7 cellular contexts compared by ENCODE assay signal in the genomic region with DNA sequence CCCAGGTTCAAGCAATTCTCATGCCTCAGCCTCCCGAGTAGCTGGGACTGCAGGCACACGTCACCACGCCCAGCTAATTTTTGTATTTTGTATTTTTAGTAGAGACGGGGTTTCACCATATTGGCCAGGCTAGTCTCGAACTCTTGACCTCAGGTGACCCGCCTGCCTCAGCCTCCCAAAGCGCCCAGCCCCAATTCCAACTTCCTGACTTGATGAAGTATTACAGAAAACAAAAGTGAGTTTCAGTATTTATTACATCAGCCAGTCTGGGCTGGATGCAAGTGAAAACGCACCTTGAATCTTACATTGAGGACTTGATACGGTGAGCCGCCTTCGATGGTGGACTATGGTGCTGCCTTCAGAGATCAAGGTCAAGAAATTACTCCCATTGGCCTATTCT. TPM values are rescaled to one million over a fixed set of nuclear protein-coding genes. Genes with fewer than 3 reads are reported as not detected.
DNase-seq lines count a peak whose midpoint lies in the region; ATAC-seq, FAIRE-seq and TF ChIP-seq lines count a peak whose summit lies in the region.
"Not testable (repeated sequence)": the region's sequence is repeated elsewhere in the genome, so short reads cannot be mapped to it uniquely, and the experiment has no call there.

No MANE protein-coding gene starts in this region.

- not testable (repeated sequence) for H3K4me3 Mint-ChIP-seq in T-helper 17 cell; activated CD8-positive, alpha-beta T cell treated with anti-CD3 and anti-CD28 coated beads for 36 hours

- peak overlapping the region; percentile 73; the same call in 1 of the 2 replicates for H3K4me2 ChIP-seq in HCT116 (ENCODE audit: low read length)
- H3K4me2 ChIP-seq in GM12878 (ENCODE audit: control insufficient read depth, insufficient read depth) = not testable (repeated sequence)

- TF ChIP-seq EP300 in GM12878 (IDR thresholded peaks at IDR 0.05; ENCODE audit: borderline replicate concordance in 1 of 2, control insufficient read depth in 1 of 2, low read depth in 2 of 2, low read length in 2 of 2); transverse colon (IDR thresholded peaks at IDR 0.05; ENCODE audit: low read depth): not testable (repeated sequence)

- intact Hi-C loops in HCT116 (cut with micrococcal nuclease) = loop anchor here (10.0 kb wide), 1 partner anchor 107 kb away; no protein-coding TSS in a partner anchor
- intact Hi-C loops in activated CD8-positive, alpha-beta T cell treated with anti-CD3 and anti-CD28 coated beads for 36 hours (cut with micrococcal nuclease) = loop anchor here (5.0 kb wide), 1 partner anchor 64 kb away; no protein-coding TSS in a partner anchor
- intact Hi-C loops in GM12878 (cut with micrococcal nuclease; ENCODE audit: unreplicated experiment) = not testable (repeated sequence)
- intact Hi-C loops in transverse colon (cut with DNase I; ENCODE audit: low total_unique reads) = loop anchor here (5.0 kb wide), 1 partner anchor 64 kb away; no protein-coding TSS in a partner anchor

- not testable (repeated sequence) for H3K9ac ChIP-seq in HCT116 (ENCODE audit: low read length); GM12878 (ENCODE audit: control insufficient read depth, insufficient read depth, low read length); iPS-20b (ENCODE audit: low read depth, low read length); rectal smooth muscle tissue (ENCODE audit: low read length)

- WGBS in GM12878 (ENCODE audit: insufficient coverage, insufficient replicate concordance, low lambda C conversion rate, missing lambda C conversion rate) = 70% methylated on average over 11 of the region's 11 CpGs
- WGBS in transverse colon (ENCODE audit: low coverage in 1 of 2), 2 donors = 85 to 87% methylated on average over 3 to 11 of the region's 11 CpGs

- H3K27ac ChIP-seq in HCT116 (ENCODE audit: low read depth, low read length) = peak overlapping the region; percentile 86
- peak overlapping the region; percentile 69; the same call in 1 of the 2 replicates for H3K27ac ChIP-seq in GM12878 (ENCODE audit: control insufficient read depth, insufficient read depth)
- H3K27ac ChIP-seq in iPS-20b (ENCODE audit: low read length) = peak overlapping the region; percentile 32
- H3K27ac ChIP-seq in rectal smooth muscle tissue (ENCODE audit: low read depth, low read length) = peak overlapping the region; percentile 15
- H3K27ac ChIP-seq in transverse colon = peak overlapping the region; percentile 99 to 100 (median 100)

- DNase-seq in HCT116 (ENCODE audit: low read depth, low spot score); T-helper 17 cell; activated CD8-positive, alpha-beta T cell treated with anti-CD3 and anti-CD28 coated beads for 36 hours; GM12878 (ENCODE audit: low read depth, low spot score); transverse colon: not testable (repeated sequence)

- RAD21 ChIA-PET in HCT116 (lab: Charles Lee; ENCODE audit: low non-redundant PET in 1 of 2, low total read pairs in 2 of 2, uncharacterized antibody in 2 of 2, unreplicated experiment in 2 of 2) = not testable (repeated sequence)
- RAD21 ChIA-PET in GM12878 (lab: Charles Lee; ENCODE audit: unreplicated experiment) = interaction anchor here (1.0 to 5.6 kb wide), 6 partner anchors 26 to 108 kb away, joined by 5 to 60 read pairs (median 8); no protein-coding TSS in a partner anchor

- not testable (repeated sequence) for FAIRE-seq in GM12878 (lab: Jason Lieb, UNC)

- not testable (repeated sequence) for H3K27me3 ChIP-seq in HCT116 (ENCODE audit: insufficient read depth, low read length); GM12878 (replicated peaks in 1 of 2; ENCODE audit: control insufficient read depth in 2 of 2, insufficient read depth in 2 of 2, low read length in 1 of 2); iPS-20b (ENCODE audit: insufficient read depth, low read length); rectal smooth muscle tissue (ENCODE audit: control insufficient read depth, insufficient read depth, low read length); transverse colon

- H3K4me3 ChIP-seq in HCT116 (replicated peaks in 1 of 2; ENCODE audit: low read depth in 1 of 2, low read length in 2 of 2); GM12878; iPS-20b (ENCODE audit: low read length); rectal smooth muscle tissue (ENCODE audit: low read length); transverse colon: not testable (repeated sequence)

- H3K4me1 ChIP-seq in HCT116 (ENCODE audit: control insufficient read depth in 1 of 2, insufficient read depth in 2 of 2, low read length in 2 of 2) = peaks cover 59 to 62% of the 10 kb centered on the region in 2 experiments
- H3K4me1 ChIP-seq in GM12878 (ENCODE audit: control insufficient read depth, insufficient read depth, low read length) = peaks cover 49% of the 10 kb centered on the region
- peaks cover 22% of the 10 kb centered on the region for H3K4me1 ChIP-seq in iPS-20b (ENCODE audit: insufficient read depth, low read length)
- H3K4me1 ChIP-seq in rectal smooth muscle tissue (ENCODE audit: control insufficient read depth, insufficient read depth, low read length) = peaks cover 14% of the 10 kb centered on the region
- peaks cover 30 to 49% (median 46%) of the 10 kb centered on the region in 4 donors for H3K4me1 ChIP-seq in transverse colon

- H3K9me2 ChIP-seq in HCT116 (ENCODE audit: insufficient read depth) = not testable (repeated sequence)

- not testable (repeated sequence) for BruUV-seq in HCT116 (replicated peaks; lab: Mats Ljungman, UMichigan); GM12878 (replicated peaks; lab: Mats Ljungman, UMichigan)

- H2AFZ ChIP-seq in HCT116 (ENCODE audit: low read depth, low read length, poor library complexity, severe bottlenecking); GM12878 (ENCODE audit: control insufficient read depth, low read depth, low read length): not testable (repeated sequence)

- H3K9me3 Mint-ChIP-seq in activated CD8-positive, alpha-beta T cell treated with anti-CD3 and anti-CD28 coated beads for 36 hours = not testable (repeated sequence)

- H3K36me3 Mint-ChIP-seq in T-helper 17 cell (ENCODE audit: low read depth) = not testable (repeated sequence)
- peaks cover 19% of the 10 kb centered on the region for H3K36me3 Mint-ChIP-seq in activated CD8-positive, alpha-beta T cell treated with anti-CD3 and anti-CD28 coated beads for 36 hours (ENCODE audit: low read depth)

- TF ChIP-seq CTCF in HCT116 (IDR thresholded peaks at IDR 0.05 in 2 of 3, conservative IDR thresholded peaks at IDR 0.05 in 1 of 3; ENCODE audit: borderline replicate concordance in 1 of 3, insufficient read depth in 1 of 3, low read depth in 2 of 3, low read length in 2 of 3); activated CD8-positive, alpha-beta T cell treated with anti-CD3 and anti-CD28 coated beads for 36 hours (IDR thresholded peaks at IDR 0.05); GM12878 (IDR thresholded peaks at IDR 0.05 in 2 of 3, conservative IDR thresholded peaks at IDR 0.05 in 1 of 3; ENCODE audit: control insufficient read depth in 2 of 3, extremely low read depth in 1 of 3, insufficient read depth in 1 of 3, low read depth in 3 of 3, low read length in 3 of 3); transverse colon (IDR thresholded peaks at IDR 0.05): not testable (repeated sequence)

- SMC1A ChIA-PET in GM12878 (lab: Charles Lee; ENCODE audit: uncharacterized antibody, unreplicated experiment) = interaction anchor here (0.9 to 4.5 kb wide), 8 partner anchors 14 to 108 kb away, joined by 3 to 66 read pairs (median 8); no protein-coding TSS in a partner anchor

- TF ChIP-seq POLR2A in HCT116 (IDR thresholded peaks at IDR 0.05; ENCODE audit: borderline replicate concordance, extremely low read depth, insufficient read depth, insufficient read length); GM12878 (IDR thresholded peaks at IDR 0.05; ENCODE audit: low read depth, low read length); transverse colon (IDR thresholded peaks at IDR 0.05): not testable (repeated sequence)

- H4K20me1 ChIP-seq in HCT116 (ENCODE audit: insufficient read depth); GM12878 (ENCODE audit: control insufficient read depth, insufficient read depth): not testable (repeated sequence)

- POLR2A ChIA-PET in HCT116 (lab: Charles Lee) = interaction anchor here (1.0 to 2.3 kb wide), 4 partner anchors 13 to 68 kb away, joined by 3 to 7 read pairs (median 6); no protein-coding TSS in a partner anchor
- POLR2A ChIA-PET in activated CD8-positive, alpha-beta T cell treated with anti-CD3 and anti-CD28 coated beads for 36 hours (lab: Charles Lee) = interaction anchor here (1.4 kb wide), 1 partner anchor 16 kb away, joined by 3 read pairs; no protein-coding TSS in a partner anchor
- POLR2A ChIA-PET in GM12878 (lab: Charles Lee) = interaction anchor here (0.6 to 4.5 kb wide), 10 partner anchors 16 to 759 kb away, joined by 3 to 27 read pairs (median 4); no protein-coding TSS in a partner anchor

- peak overlapping the region; percentile 86 for H3K27ac Mint-ChIP-seq in T-helper 17 cell
- peak overlapping the region; percentile 12 for H3K27ac Mint-ChIP-seq in activated CD8-positive, alpha-beta T cell treated with anti-CD3 and anti-CD28 coated beads for 36 hours

- H3K27me3 Mint-ChIP-seq in T-helper 17 cell; activated CD8-positive, alpha-beta T cell treated with anti-CD3 and anti-CD28 coated beads for 36 hours: not testable (repeated sequence)

- not testable (repeated sequence) for H3K9me3 ChIP-seq in HCT116 (ENCODE audit: control insufficient read depth in 1 of 2, insufficient read depth in 1 of 2, low read depth in 1 of 2, low read length in 2 of 2); T-helper 17 cell (ENCODE audit: control insufficient read depth, low read length, poor library complexity, severe bottlenecking); GM12878 (replicated peaks; ENCODE audit: control insufficient read depth, insufficient read depth, low read length); iPS-20b (ENCODE audit: insufficient read depth, low read depth, low read length); transverse colon

- not testable (repeated sequence) for TF ChIP-seq RAD21 in HCT116 (IDR thresholded peaks at IDR 0.05; ENCODE audit: low read depth); GM12878 (IDR thresholded peaks at IDR 0.05; ENCODE audit: insufficient read depth, low read depth, low read length)

- not testable (repeated sequence) for ATAC-seq in HCT116; T-helper 17 cell; activated CD8-positive, alpha-beta T cell treated with anti-CD3 and anti-CD28 coated beads for 36 hours
- peak; percentile 7 for ATAC-seq in GM12878

- H3K4me1 Mint-ChIP-seq in T-helper 17 cell = peaks cover 27% of the 10 kb centered on the region
- peaks cover 45% of the 10 kb centered on the region for H3K4me1 Mint-ChIP-seq in activated CD8-positive, alpha-beta T cell treated with anti-CD3 and anti-CD28 coated beads for 36 hours (ENCODE audit: low read depth)

- CTCF ChIA-PET in HCT116 (lab: Charles Lee) (interaction anchor here (1.8 kb wide), 1 partner anchor 145 kb away, joined by 4 read pairs; no protein-coding TSS in a partner anchor), GM12878 (lab: Yijun Ruan, JAX) (interaction anchor here (0.6 to 3.3 kb wide), 6 partner anchors 13 to 108 kb away, joined by 3 to 22 read pairs (median 5); no protein-coding TSS in a partner anchor)
- CTCF ChIA-PET in activated CD8-positive, alpha-beta T cell treated with anti-CD3 and anti-CD28 coated beads for 36 hours (lab: Charles Lee) = interaction anchor here (0.6 to 2.3 kb wide), 3 partner anchors 18 to 66 kb away, joined by 3 to 6 read pairs (median 3); no protein-coding TSS in a partner anchor

- peaks cover 3 to 11% of the 10 kb centered on the region in 2 experiments; a peak in 1 of 4 replicates for H3K36me3 ChIP-seq in HCT116 (ENCODE audit: control insufficient read depth in 1 of 2, insufficient read depth in 2 of 2, low read length in 2 of 2)
- H3K36me3 ChIP-seq in GM12878 (ENCODE audit: control insufficient read depth in 2 of 2, insufficient read depth in 2 of 2, low read length in 1 of 2); iPS-20b (ENCODE audit: insufficient read depth, low read depth, low read length); rectal smooth muscle tissue (ENCODE audit: control insufficient read depth, insufficient read depth, low read length); transverse colon: not testable (repeated sequence)

- in situ Hi-C loops in GM12878 (cut with MboI); transverse colon (cut with MboI; ENCODE audit: low pct_ligation_motif_present in 1 of 4, low pct_unique_long_range_greater_than_20kb in 1 of 4, low sequenced_read_pairs in 3 of 4): not testable (repeated sequence)

- H3K79me2 ChIP-seq in HCT116 (ENCODE audit: insufficient read depth, low read length) = peaks cover 26% of the 10 kb centered on the region
- peaks cover 27% of the 10 kb centered on the region for H3K79me2 ChIP-seq in GM12878 (ENCODE audit: control insufficient read depth, insufficient read depth, low read length)

RNA-seq across cellular contexts. Expression of a gene that starts 7.1 kb away (rescaled TPM):
- total RNA-seq in HCT116 (2021; ENCODE audit: unreplicated experiment) (74.6 TPM), T-helper 17 cell (10 to 100 TPM; 41.9 to 51.7 TPM), GM12878 (2014; rRNA removed) (19.1 and 22.8 TPM in 2 replicates), GM12878 (2014; rRNA removed; fragmentation: Illumina TruSeq; extraction: Trizol) (2.8 and 3.4 TPM in 2 replicates), GM12878 (2021) (33.3 and 34.5 TPM in 2 replicates), transverse colon (10 to 100 TPM; 21.0 to 53.5 (median 32.5) TPM)
- polyA plus RNA-seq in HCT116 (2012) = 47.4 and 49.8 TPM in 2 replicates
- total RNA-seq in activated CD8-positive, alpha-beta T cell treated with anti-CD3 and anti-CD28 coated beads for 36 hours = 10 to 100 TPM; 36.2 to 37.7 TPM
- total RNA-seq in GM12878 (2013; cell fraction: nucleolus; rRNA removed) = 24.2 and 27.6 TPM in 2 replicates
- 3.2 TPM for polyA plus RNA-seq in GM12878 (2011; ENCODE audit: low read depth)
- polyA plus RNA-seq in GM12878 (2011; rRNA removed) (8.3 and 9.7 TPM in 2 replicates), GM12878 (2014; fragmentation: Illumina TruSeq; extraction: Trizol) (1.6 and 2.9 TPM in 2 replicates), GM12878 (2014; fragmentation: Nextera tagmentation; extraction: Ambion mirVana) (1 to 10 TPM; 1.2 to 1.9 TPM), GM12878 (2014; rRNA removed) (11.6 and 14.4 TPM in 2 replicates), GM12878 (2016; fragmentation: Nextera tagmentation; extraction: Ambion mirVana) (1 to 10 TPM; 1.4 to 2.3 TPM)
- 11.4 and 14.5 TPM in 2 replicates for polyA plus RNA-seq in GM12878 (2011; cell fraction: cytosol; rRNA removed)
- polyA plus RNA-seq in GM12878 (2011; cell fraction: nucleus; rRNA removed) = 25.0 and 34.8 TPM in 2 replicates
- polyA plus RNA-seq in GM12878 (2012) = 13.7 and 15.9 TPM in 2 replicates
- polyA minus RNA-seq in GM12878 (2011; rRNA and poly(A)+ RNA removed) = 7.2 and 13.4 TPM in 2 replicates
- 19.1 and 23.4 TPM in 2 replicates for polyA minus RNA-seq in GM12878 (2011; cell fraction: cytosol; rRNA and poly(A)+ RNA removed)
- polyA minus RNA-seq in GM12878 (2011; cell fraction: nucleus; rRNA and poly(A)+ RNA removed) = 16.6 and 29.0 TPM in 2 replicates

Comparison
In these comparisons a context has a peak if more than half of its experiments do, and no peak if none do; other contexts are left out.
1. H3K27ac ChIP-seq: peak in every context shown above with its lines; median percentile 100 in transverse colon; 86 in HCT116; 69 in GM12878; 32 in iPS-20b; 15 in rectal smooth muscle tissue.